7 cellular contexts compared by ENCODE assay signal in genomic region chr19:5968431-5969373, GRCh38. TPM values are rescaled to one million over a fixed set of nuclear protein-coding genes. Genes with fewer than 3 reads are reported as not detected.
DNase-seq lines count a peak whose midpoint lies in the region; ATAC-seq and TF ChIP-seq lines count a peak whose summit lies in the region.

No MANE protein-coding gene starts in this region.

- no peak for TF ChIP-seq CTCF in KMS-11 (conservative IDR thresholded peaks at IDR 0.05; ENCODE audit: low read depth, low read length)
- TF ChIP-seq CTCF in activated CD8-positive, alpha-beta T cell treated with anti-CD3 and anti-CD28 coated beads for 36 hours (IDR thresholded peaks at IDR 0.05) = no peak
- TF ChIP-seq CTCF in brain microvascular endothelial cell (IDR thresholded peaks at IDR 0.05; ENCODE audit: low read depth, low read length, missing control alignments) = no peak

- peak overlapping the region; percentile 83 for H3K27ac Mint-ChIP-seq in activated CD8-positive, alpha-beta T cell treated with anti-CD3 and anti-CD28 coated beads for 36 hours
- peak overlapping the region; percentile 78 for H3K27ac Mint-ChIP-seq in stimulated activated memory B cell treated with anti-CD40 and anti-IgM and Interleukin-4, amounts not matched to agents 10 μg/mL and 1 μg/mL and 100 μg/mL, for 72 hours

- peaks cover 27% of the 10 kb centered on the region for H4K20me1 ChIP-seq in KMS-11 (ENCODE audit: insufficient read depth)

- H3K27me3 ChIP-seq in KMS-11 (ENCODE audit: insufficient read depth, low read depth) (no peaks in the 10 kb centered on the region), brain microvascular endothelial cell (replicated peaks) (no peaks in the 10 kb centered on the region)

- H3K9me3 Mint-ChIP-seq in activated CD8-positive, alpha-beta T cell treated with anti-CD3 and anti-CD28 coated beads for 36 hours = no peaks in the 10 kb centered on the region
- H3K9me3 Mint-ChIP-seq in stimulated activated memory B cell treated with anti-CD40 and anti-IgM and Interleukin-4, amounts not matched to agents 10 μg/mL and 1 μg/mL and 100 μg/mL, for 72 hours = no peaks in the 10 kb centered on the region

- no peak overlapping the region for H3K9ac ChIP-seq in KMS-11

- H3K27ac ChIP-seq in KMS-11 = no peak overlapping the region
- no peak overlapping the region for H3K27ac ChIP-seq in brain microvascular endothelial cell

- no peaks in the 10 kb centered on the region for H3K27me3 Mint-ChIP-seq in activated CD8-positive, alpha-beta T cell treated with anti-CD3 and anti-CD28 coated beads for 36 hours
- no peaks in the 10 kb centered on the region for H3K27me3 Mint-ChIP-seq in stimulated activated memory B cell treated with anti-CD40 and anti-IgM and Interleukin-4, amounts not matched to agents 10 μg/mL and 1 μg/mL and 100 μg/mL, for 72 hours

- intact Hi-C loops in activated CD8-positive, alpha-beta T cell treated with anti-CD3 and anti-CD28 coated beads for 36 hours (cut with micrococcal nuclease) = no loop called here

- peaks cover 40% of the 10 kb centered on the region for H3K4me1 ChIP-seq in KMS-11 (ENCODE audit: low read depth, poor library complexity, severe bottlenecking)

- peaks cover 86% of the 10 kb centered on the region for H3K4me1 Mint-ChIP-seq in activated CD8-positive, alpha-beta T cell treated with anti-CD3 and anti-CD28 coated beads for 36 hours (ENCODE audit: low read depth)
- peaks cover 74% of the 10 kb centered on the region for H3K4me1 Mint-ChIP-seq in stimulated activated memory B cell treated with anti-CD40 and anti-IgM and Interleukin-4, amounts not matched to agents 10 μg/mL and 1 μg/mL and 100 μg/mL, for 72 hours

- ATAC-seq in activated CD8-positive, alpha-beta T cell treated with anti-CD3 and anti-CD28 coated beads for 36 hours = no peak
- no peak for ATAC-seq in stimulated activated memory B cell treated with anti-CD40 and anti-IgM and Interleukin-4, amounts not matched to agents 10 μg/mL and 1 μg/mL and 100 μg/mL, for 72 hours
- ATAC-seq in SK-N-SH treated with all-trans-retinoic acid at 6 μM for 48 hours (no peak; the same call in 2 of the 3 replicates), HG03159 (IDR thresholded peaks at IDR 0.05; ENCODE audit: unreplicated experiment) (no peak)

- CTCF ChIA-PET in activated CD8-positive, alpha-beta T cell treated with anti-CD3 and anti-CD28 coated beads for 36 hours (lab: Charles Lee) = interaction anchor here (0.7 to 7.8 kb wide), 18 partner anchors 9 to 191 kb away, joined by 3 to 108 read pairs (median 9); partner anchors contain the start of genes NDUFA11 and RANBP3

- no peaks in the 10 kb centered on the region for H3K9me3 ChIP-seq in iPS-18c (ENCODE audit: control insufficient read depth, insufficient read depth, low read length)

- POLR2A ChIA-PET in activated CD8-positive, alpha-beta T cell treated with anti-CD3 and anti-CD28 coated beads for 36 hours (lab: Charles Lee) = interaction anchor here (0.6 to 2.3 kb wide), 6 partner anchors 10 to 1208 kb away, joined by 3 to 8 read pairs (median 4); partner anchors contain the start of genes RANBP3 and RPL36

- in situ Hi-C loops in brain microvascular endothelial cell (cut with HindIII; ENCODE audit: low pct_ligation_motif_present, low sequenced_read_pairs) = no loop called here

- H3K79me2 ChIP-seq in KMS-11 (ENCODE audit: insufficient read depth, low read depth) = peaks cover 89% of the 10 kb centered on the region

- H2AFZ ChIP-seq in KMS-11 (ENCODE audit: low read depth) = no peak overlapping the region

- H3K4me2 ChIP-seq in KMS-11 = peak overlapping the region; percentile 24; the same call in 1 of the 2 replicates

- H3K4me3 ChIP-seq in KMS-11 (IDR thresholded peaks at IDR 0.05; ENCODE audit: insufficient read depth, low read depth, low read length) (no peak overlapping the region), iPS-18c (ENCODE audit: insufficient read depth, low read depth, low read length) (peak overlapping the region; percentile 5; the same call in 1 of the 2 replicates), brain microvascular endothelial cell (ENCODE audit: low read depth, low read length) (no peak overlapping the region)

- H3K36me3 ChIP-seq in KMS-11 (ENCODE audit: insufficient read depth) (no peaks in the 10 kb centered on the region), brain microvascular endothelial cell (replicated peaks) (peaks cover 9% of the 10 kb centered on the region)

- no peak overlapping the region for H3K4me3 Mint-ChIP-seq in activated CD8-positive, alpha-beta T cell treated with anti-CD3 and anti-CD28 coated beads for 36 hours
- H3K4me3 Mint-ChIP-seq in stimulated activated memory B cell treated with anti-CD40 and anti-IgM and Interleukin-4, amounts not matched to agents 10 μg/mL and 1 μg/mL and 100 μg/mL, for 72 hours = no peak overlapping the region

- DNase-seq in activated CD8-positive, alpha-beta T cell treated with anti-CD3 and anti-CD28 coated beads for 36 hours = no peak
- DNase-seq in brain microvascular endothelial cell = no peak

- H3K36me3 Mint-ChIP-seq in activated CD8-positive, alpha-beta T cell treated with anti-CD3 and anti-CD28 coated beads for 36 hours (ENCODE audit: low read depth) = peaks cover 42% of the 10 kb centered on the region
- H3K36me3 Mint-ChIP-seq in stimulated activated memory B cell treated with anti-CD40 and anti-IgM and Interleukin-4, amounts not matched to agents 10 μg/mL and 1 μg/mL and 100 μg/mL, for 72 hours = peaks cover 25% of the 10 kb centered on the region

TF ChIP-seq in SK-N-SH treated with all-trans-retinoic acid at 6 μM for 48 hours, 23 proteins besides CTCF, POLR2A, EP300 and RAD21:
- TF ChIP-seq PPARA (CRISPR knock-in tag; IDR thresholded peaks at IDR 0.05; ENCODE audit: borderline replicate concordance) = no peak
- TF ChIP-seq, protein P1, sequence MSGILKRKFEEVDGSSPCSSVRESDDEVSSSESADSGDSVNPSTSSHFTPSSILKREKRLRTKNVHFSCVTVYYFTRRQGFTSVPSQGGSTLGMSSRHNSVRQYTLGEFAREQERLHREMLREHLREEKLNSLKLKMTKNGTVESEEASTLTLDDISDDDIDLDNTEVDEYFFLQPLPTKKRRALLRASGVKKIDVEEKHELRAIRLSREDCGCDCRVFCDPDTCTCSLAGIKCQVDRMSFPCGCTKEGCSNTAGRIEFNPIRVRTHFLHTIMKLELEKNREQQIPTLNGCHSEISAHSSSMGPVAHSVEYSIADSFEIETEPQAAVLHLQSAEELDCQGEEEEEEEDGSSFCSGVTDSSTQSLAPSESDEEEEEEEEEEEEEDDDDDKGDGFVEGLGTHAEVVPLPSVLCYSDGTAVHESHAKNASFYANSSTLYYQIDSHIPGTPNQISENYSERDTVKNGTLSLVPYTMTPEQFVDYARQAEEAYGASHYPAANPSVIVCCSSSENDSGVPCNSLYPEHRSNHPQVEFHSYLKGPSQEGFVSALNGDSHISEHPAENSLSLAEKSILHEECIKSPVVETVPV (CRISPR knock-in tag; IDR thresholded peaks at IDR 0.05) = no peak
- TF ChIP-seq RARB (CRISPR knock-in tag; IDR thresholded peaks at IDR 0.05) = no peak
- no peak for TF ChIP-seq ZC3H10 (CRISPR knock-in tag; IDR thresholded peaks at IDR 0.05)
- TF ChIP-seq ZNF8 (CRISPR knock-in tag; IDR thresholded peaks at IDR 0.05) = no peak
- no peak for TF ChIP-seq GLIS3 (CRISPR knock-in tag; IDR thresholded peaks at IDR 0.05)
- no peak for TF ChIP-seq ARNTL (CRISPR knock-in tag; IDR thresholded peaks at IDR 0.05; ENCODE audit: borderline replicate concordance, low read depth)
- TF ChIP-seq CSDC2 (CRISPR knock-in tag; IDR thresholded peaks at IDR 0.05) = no peak

RNA-seq across cellular contexts. Expression of gene RANBP3, which starts 9.2 kb away (rescaled TPM):
- 10 to 100 TPM; 74.3 to 87.5 TPM for total RNA-seq in activated CD8-positive, alpha-beta T cell treated with anti-CD3 and anti-CD28 coated beads for 36 hours

RNA-seq across cellular contexts. Expression of gene CAPS, which starts 54.6 kb away (rescaled TPM):
- total RNA-seq in activated CD8-positive, alpha-beta T cell treated with anti-CD3 and anti-CD28 coated beads for 36 hours = 1 to 10 TPM; 2.1 to 2.8 TPM
